1 cellular context compared by ENCODE assay signal in the genomic region with DNA sequence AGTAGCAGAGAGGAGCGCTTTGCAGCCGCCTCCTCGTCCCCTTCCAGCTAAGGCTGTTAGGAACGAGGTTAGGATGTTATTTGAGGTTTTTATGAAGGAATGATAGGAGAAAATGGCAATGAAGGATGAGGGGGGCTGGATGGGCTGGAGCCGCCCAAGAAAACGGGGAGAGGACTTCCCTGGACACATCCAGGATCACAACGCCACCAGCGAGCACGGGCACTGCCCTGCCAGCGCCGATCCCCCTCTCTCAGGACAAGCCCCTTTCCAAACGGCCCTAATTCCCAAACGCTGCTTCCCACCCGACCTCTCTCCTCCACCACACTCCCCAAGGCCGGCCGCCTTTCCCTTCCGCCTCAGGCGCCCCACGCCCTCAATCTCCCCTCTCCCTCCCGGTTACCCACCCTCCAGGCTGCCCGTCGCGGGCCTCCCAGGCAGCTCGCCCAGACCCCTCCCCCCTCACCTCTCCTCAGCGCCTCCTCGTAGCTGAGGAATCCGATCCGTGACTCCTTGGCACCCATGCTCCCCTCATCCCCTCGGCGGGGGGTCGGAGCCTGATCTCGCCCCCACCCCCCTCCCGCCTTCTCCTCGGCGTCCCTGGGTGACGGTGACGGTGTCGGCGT.
TF ChIP-seq lines count a peak whose summit lies in the region.

No MANE protein-coding gene starts in this region.

TF ChIP-seq in HEK293, 187 proteins besides CTCF, POLR2A, EP300 and RAD21 (continued from another document and continues in another):
- TF ChIP-seq BCL6B (tag by site-specific recombination; IDR thresholded peaks at IDR 0.05) (no peak), ZNF391 (tag by site-specific recombination; IDR thresholded peaks at IDR 0.05; ENCODE audit: borderline replicate concordance, low read depth) (no peak), ZNF221 (tag by site-specific recombination; IDR thresholded peaks at IDR 0.05; ENCODE audit: borderline replicate concordance) (no peak), KLF8 (tag by site-specific recombination; IDR thresholded peaks at IDR 0.05) (peak; percentile 11), ZFP37 (tag by site-specific recombination; IDR thresholded peaks at IDR 0.05) (0 out of 2 replicates have a peak, but pooled peaks have one; percentile 29), ZNF792 (tag by site-specific recombination; IDR thresholded peaks at IDR 0.05) (peak; percentile 88; the same call in 1 of the 2 replicates), ZNF701 (tag by site-specific recombination; IDR thresholded peaks at IDR 0.05) (0 out of 2 replicates have a peak, but pooled peaks have one; percentile 54), PRDM1 (tag by site-specific recombination; IDR thresholded peaks at IDR 0.05) (no peak), ZNF624 (tag by site-specific recombination; IDR thresholded peaks at IDR 0.05) (no peak), ZNF2 (tag by site-specific recombination; IDR thresholded peaks at IDR 0.05) (peak; percentile 50; the same call in 1 of the 2 replicates), ZBTB17 (tag by site-specific recombination; IDR thresholded peaks at IDR 0.05) (0 out of 2 replicates have a peak, but pooled peaks have one; percentile 40), ZBTB11 (tag by site-specific recombination; conservative IDR thresholded peaks at IDR 0.05; ENCODE audit: low read depth) (0 out of 2 replicates have a peak, but pooled peaks have one; percentile 9), ZNF24 (tag by site-specific recombination; IDR thresholded peaks at IDR 0.05) (peak; percentile 12; the same call in 1 of the 2 replicates), REPIN1 (tag by site-specific recombination; IDR thresholded peaks at IDR 0.05; ENCODE audit: low read depth) (peak; percentile 73; the same call in 1 of the 2 replicates), ZNF501 (tag by site-specific recombination; IDR thresholded peaks at IDR 0.05) (peak; percentile 66), SP7 (tag by site-specific recombination; IDR thresholded peaks at IDR 0.05) (no peak), HOXA7 (CRISPR knock-in tag; IDR thresholded peaks at IDR 0.05; ENCODE audit: borderline replicate concordance) (no peak), ZNF239 (tag by site-specific recombination; IDR thresholded peaks at IDR 0.05) (no peak), ZNF677 (tag by site-specific recombination; IDR thresholded peaks at IDR 0.05) (no peak), ZNF416 (tag by site-specific recombination; IDR thresholded peaks at IDR 0.05) (no peak), ZNF777 (tag by site-specific recombination; IDR thresholded peaks at IDR 0.05; ENCODE audit: borderline replicate concordance) (no peak; the same call in 1 of the 2 replicates), SCRT1 (tag by site-specific recombination; IDR thresholded peaks at IDR 0.05; ENCODE audit: borderline replicate concordance) (no peak), ZNF48 (tag by site-specific recombination; IDR thresholded peaks at IDR 0.05) (no peak), ZNF571 (tag by site-specific recombination; IDR thresholded peaks at IDR 0.05) (no peak), SCRT2 (tag by site-specific recombination; IDR thresholded peaks at IDR 0.05) (peak; percentile 78; the same call in 1 of the 2 replicates), ZFHX2 (tag by site-specific recombination; conservative IDR thresholded peaks at IDR 0.05) (no peak), SETDB1 (IDR thresholded peaks at IDR 0.05; ENCODE audit: insufficient read length, low read length) (no peak), ZNF248 (tag by site-specific recombination; IDR thresholded peaks at IDR 0.05) (no peak), ZNF37A (tag by site-specific recombination; IDR thresholded peaks at IDR 0.05) (no peak), WT1 (tag by site-specific recombination; IDR thresholded peaks at IDR 0.05) (peak; percentile 45; the same call in 1 of the 2 replicates), ZSCAN23 (tag by site-specific recombination; IDR thresholded peaks at IDR 0.05) (0 out of 2 replicates have a peak, but pooled peaks have one; percentile 17), ZNF324 (tag by site-specific recombination; IDR thresholded peaks at IDR 0.05) (peak; percentile 33; the same call in 1 of the 2 replicates), GLIS2 (tag by site-specific recombination; IDR thresholded peaks at IDR 0.05) (peak; percentile 86), MYNN (tag by site-specific recombination; IDR thresholded peaks at IDR 0.05; ENCODE audit: borderline replicate concordance) (peak; percentile 30; the same call in 1 of the 2 replicates), ZNF600 (tag by site-specific recombination; IDR thresholded peaks at IDR 0.05) (peak; percentile 93), ZNF670 (tag by site-specific recombination; IDR thresholded peaks at IDR 0.05; ENCODE audit: low read depth) (no peak), ZBTB48 (tag by site-specific recombination; IDR thresholded peaks at IDR 0.05) (peak; percentile 70), ZNF785 (tag by site-specific recombination; IDR thresholded peaks at IDR 0.05) (0 out of 2 replicates have a peak, but pooled peaks have one; percentile 10), ZNF423 (tag by site-specific recombination; IDR thresholded peaks at IDR 0.05) (peak; percentile 89), ZNF529 (tag by site-specific recombination; IDR thresholded peaks at IDR 0.05; ENCODE audit: insufficient replicate concordance) (no peak), ZNF510 (tag by site-specific recombination; IDR thresholded peaks at IDR 0.05; ENCODE audit: insufficient replicate concordance) (no peak), KLF7 (tag by site-specific recombination; IDR thresholded peaks at IDR 0.05; ENCODE audit: borderline replicate concordance) (peak; percentile 57; the same call in 1 of the 2 replicates), GLIS1 (tag by site-specific recombination; IDR thresholded peaks at IDR 0.05) (peak; percentile 99), ZNF514 (tag by site-specific recombination; IDR thresholded peaks at IDR 0.05) (no peak), ZNF184 (tag by site-specific recombination; IDR thresholded peaks at IDR 0.05) (no peak), HOXC10 (CRISPR knock-in tag; IDR thresholded peaks at IDR 0.05) (no peak), ZNF112 (tag by site-specific recombination; IDR thresholded peaks at IDR 0.05) (no peak), ZNF140 (tag by site-specific recombination; IDR thresholded peaks at IDR 0.05) (no peak), ZNF133 (tag by site-specific recombination; IDR thresholded peaks at IDR 0.05) (no peak), ZNF692 (tag by site-specific recombination; IDR thresholded peaks at IDR 0.05) (peak; percentile 10; the same call in 1 of the 2 replicates), ZSCAN30 (tag by site-specific recombination; IDR thresholded peaks at IDR 0.05) (no peak), ZNF610 (tag by site-specific recombination; IDR thresholded peaks at IDR 0.05; ENCODE audit: borderline replicate concordance) (no peak), ZBTB20 (tag by site-specific recombination; IDR thresholded peaks at IDR 0.05) (peak; percentile 37; the same call in 1 of the 2 replicates), ZNF654 (tag by site-specific recombination; IDR thresholded peaks at IDR 0.05; ENCODE audit: low read depth) (no peak), KLF16 (tag by site-specific recombination; IDR thresholded peaks at IDR 0.05) (peak; percentile 82), ZNF10 (tag by site-specific recombination; IDR thresholded peaks at IDR 0.05) (no peak)
- TF ChIP-seq, protein P1, sequence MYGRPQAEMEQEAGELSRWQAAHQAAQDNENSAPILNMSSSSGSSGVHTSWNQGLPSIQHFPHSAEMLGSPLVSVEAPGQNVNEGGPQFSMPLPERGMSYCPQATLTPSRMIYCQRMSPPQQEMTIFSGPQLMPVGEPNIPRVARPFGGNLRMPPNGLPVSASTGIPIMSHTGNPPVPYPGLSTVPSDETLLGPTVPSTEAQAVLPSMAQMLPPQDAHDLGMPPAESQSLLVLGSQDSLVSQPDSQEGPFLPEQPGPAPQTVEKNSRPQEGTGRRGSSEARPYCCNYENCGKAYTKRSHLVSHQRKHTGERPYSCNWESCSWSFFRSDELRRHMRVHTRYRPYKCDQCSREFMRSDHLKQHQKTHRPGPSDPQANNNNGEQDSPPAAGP (tag by site-specific recombination; IDR thresholded peaks at IDR 0.05) = peak; percentile 94
- TF ChIP-seq, protein P2, sequence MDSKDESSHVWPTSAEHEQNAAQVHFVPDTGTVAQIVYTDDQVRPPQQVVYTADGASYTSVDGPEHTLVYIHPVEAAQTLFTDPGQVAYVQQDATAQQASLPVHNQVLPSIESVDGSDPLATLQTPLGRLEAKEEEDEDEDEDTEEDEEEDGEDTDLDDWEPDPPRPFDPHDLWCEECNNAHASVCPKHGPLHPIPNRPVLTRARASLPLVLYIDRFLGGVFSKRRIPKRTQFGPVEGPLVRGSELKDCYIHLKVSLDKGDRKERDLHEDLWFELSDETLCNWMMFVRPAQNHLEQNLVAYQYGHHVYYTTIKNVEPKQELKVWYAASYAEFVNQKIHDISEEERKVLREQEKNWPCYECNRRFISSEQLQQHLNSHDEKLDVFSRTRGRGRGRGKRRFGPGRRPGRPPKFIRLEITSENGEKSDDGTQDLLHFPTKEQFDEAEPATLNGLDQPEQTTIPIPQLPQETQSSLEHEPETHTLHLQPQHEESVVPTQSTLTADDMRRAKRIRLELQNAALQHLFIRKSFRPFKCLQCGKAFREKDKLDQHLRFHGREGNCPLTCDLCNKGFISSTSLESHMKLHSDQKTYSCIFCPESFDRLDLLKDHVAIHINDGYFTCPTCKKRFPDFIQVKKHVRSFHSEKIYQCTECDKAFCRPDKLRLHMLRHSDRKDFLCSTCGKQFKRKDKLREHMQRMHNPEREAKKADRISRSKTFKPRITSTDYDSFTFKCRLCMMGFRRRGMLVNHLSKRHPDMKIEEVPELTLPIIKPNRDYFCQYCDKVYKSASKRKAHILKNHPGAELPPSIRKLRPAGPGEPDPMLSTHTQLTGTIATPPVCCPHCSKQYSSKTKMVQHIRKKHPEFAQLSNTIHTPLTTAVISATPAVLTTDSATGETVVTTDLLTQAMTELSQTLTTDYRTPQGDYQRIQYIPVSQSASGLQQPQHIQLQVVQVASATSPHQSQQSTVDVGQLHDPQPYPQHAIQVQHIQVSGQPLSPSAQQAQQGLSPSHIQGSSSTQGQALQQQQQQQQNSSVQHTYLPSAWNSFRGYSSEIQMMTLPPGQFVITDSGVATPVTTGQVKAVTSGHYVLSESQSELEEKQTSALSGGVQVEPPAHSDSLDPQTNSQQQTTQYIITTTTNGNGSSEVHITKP (tag by site-specific recombination; IDR thresholded peaks at IDR 0.05) = peak; percentile 68
- TF ChIP-seq, protein P3, sequence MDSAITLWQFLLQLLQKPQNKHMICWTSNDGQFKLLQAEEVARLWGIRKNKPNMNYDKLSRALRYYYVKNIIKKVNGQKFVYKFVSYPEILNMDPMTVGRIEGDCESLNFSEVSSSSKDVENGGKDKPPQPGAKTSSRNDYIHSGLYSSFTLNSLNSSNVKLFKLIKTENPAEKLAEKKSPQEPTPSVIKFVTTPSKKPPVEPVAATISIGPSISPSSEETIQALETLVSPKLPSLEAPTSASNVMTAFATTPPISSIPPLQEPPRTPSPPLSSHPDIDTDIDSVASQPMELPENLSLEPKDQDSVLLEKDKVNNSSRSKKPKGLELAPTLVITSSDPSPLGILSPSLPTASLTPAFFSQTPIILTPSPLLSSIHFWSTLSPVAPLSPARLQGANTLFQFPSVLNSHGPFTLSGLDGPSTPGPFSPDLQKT (IDR thresholded peaks at IDR 0.05; ENCODE audit: borderline replicate concordance, low read depth, low read length) = no peak
